Comparison of ENCODE assay signal across 21 cellular contexts in genomic region chr3:23128655-23129054, GRCh38.
A peak's percentile ranks its signal among the peaks of the same experiment; 100 is the strongest.
DNase-seq lines count a peak whose midpoint lies in the region; ATAC-seq and TF ChIP-seq lines count a peak whose summit lies in the region.
"Had no signal": no experiment of that assay in that cellular context is flagged by ENCODE, and none has a peak within 500 bp of the region (broad histone marks: within the 10 kb centered on the region; RNA-seq: fewer than 3 reads in every experiment).

No MANE protein-coding gene starts in this region.

- peaks cover 0 to 4% (median 0%) of the 10 kb centered on the region in 3 donors for H3K27me3 Mint-ChIP-seq in immature natural killer cell (ENCODE audit: low read depth in 3 of 3)
- H3K27me3 Mint-ChIP-seq: CD8-positive, alpha-beta memory T cell had no signal

- H3K9me3 Mint-ChIP-seq in immature natural killer cell, result peaks cover 0 to 5% (median 0%) of the 10 kb centered on the region in 6 donors
- H3K9me3 Mint-ChIP-seq: GM23338 had no signal

- H3K4me1 ChIP-seq in psoas muscle (no peaks in the 10 kb centered on the region), tibial nerve (peaks cover 0 to 13% (median 0%) of the 10 kb centered on the region in 4 donors), lower lobe of right lung (no peaks in the 10 kb centered on the region)

- 43 to 52% (median 48%) methylated on average over 2 of the region's 2 CpGs for WGBS in psoas muscle, 3 donors
- 49 to 50% methylated on average over 2 of the region's 2 CpGs for WGBS in tibial nerve, 2 donors

- H3K4me1 Mint-ChIP-seq in immature natural killer cell, result no peaks in the 10 kb centered on the region
- H3K4me1 Mint-ChIP-seq: CD8-positive, alpha-beta memory T cell; GM23338 had no signal

- TF ChIP-seq CTCF in psoas muscle (IDR thresholded peaks at IDR 0.05), result no peak
- TF ChIP-seq CTCF in tibial nerve (IDR thresholded peaks at IDR 0.05), result no peak
- TF ChIP-seq CTCF in lower lobe of right lung (IDR thresholded peaks at IDR 0.05), result no peak

- ATAC-seq in esophagus mucosa (peak; percentile 55), psoas muscle (peak; percentile 38 to 56 (median 54)), lower lobe of right lung (no peak), HG03135 (IDR thresholded peaks at IDR 0.05; ENCODE audit: unreplicated experiment) (no peak)
- ATAC-seq: GM23338, HCT116 had no signal

- no peak for TF ChIP-seq EP300 in tibial nerve (IDR thresholded peaks at IDR 0.05)

- peaks cover 0 to 6% (median 0%) of the 10 kb centered on the region in 3 donors for H3K36me3 Mint-ChIP-seq in immature natural killer cell
- H3K36me3 Mint-ChIP-seq: CD8-positive, alpha-beta memory T cell had no signal

- H3K36me3 ChIP-seq in psoas muscle (ENCODE audit: insufficient read depth in 1 of 2, low read depth in 1 of 2) (no peaks in the 10 kb centered on the region), tibial nerve (no peaks in the 10 kb centered on the region), lower lobe of right lung (no peaks in the 10 kb centered on the region)
- H3K36me3 ChIP-seq: BLaER1 treated with 17β-estradiol and CSF1 and Interleukin-3, amounts not matched to agents 10 nM and 100 nM; Peyer's patch had no signal

- intact Hi-C loops in psoas muscle (cut with DNase I), result no loop called here
- intact Hi-C loops in lower lobe of right lung (cut with DNase I), result no loop called here

- H3K27me3 ChIP-seq in psoas muscle (ENCODE audit: insufficient read depth in 3 of 3, low read length in 2 of 3) (no peaks in the 10 kb centered on the region), tibial nerve (no peaks in the 10 kb centered on the region), lower lobe of right lung (ENCODE audit: low read depth) (no peaks in the 10 kb centered on the region)
- H3K27me3 ChIP-seq: BLaER1 treated with 17β-estradiol and CSF1 and Interleukin-3, amounts not matched to agents 10 nM and 100 nM; Peyer's patch had no signal

- no peak overlapping the region for H3K27ac Mint-ChIP-seq in immature natural killer cell
- H3K27ac Mint-ChIP-seq: CD8-positive, alpha-beta memory T cell; GM23338 had no signal

- H3K9me3 ChIP-seq in psoas muscle (no peaks in the 10 kb centered on the region), tibial nerve (no peaks in the 10 kb centered on the region), lower lobe of right lung (no peaks in the 10 kb centered on the region)
- H3K9me3 ChIP-seq: BLaER1 treated with 17β-estradiol and CSF1 and Interleukin-3, amounts not matched to agents 10 nM and 100 nM; Peyer's patch had no signal

- no peak for TF ChIP-seq POLR2A in tibial nerve (IDR thresholded peaks at IDR 0.05)

- H3K4me3 ChIP-seq in psoas muscle, result peak overlapping the region; percentile 56
- H3K4me3 ChIP-seq in tibial nerve, result peak overlapping the region in 1 of 4 donors; percentile 21
- H3K4me3 ChIP-seq in lower lobe of right lung, result no peak overlapping the region
- H3K4me3 ChIP-seq: BLaER1 treated with 17β-estradiol and CSF1 and Interleukin-3, amounts not matched to agents 10 nM and 100 nM; GM12878; GM23338 had no signal

- H3K4me3 Mint-ChIP-seq in immature natural killer cell, result no peak overlapping the region
- H3K4me3 Mint-ChIP-seq: CD8-positive, alpha-beta memory T cell; GM23338 had no signal

- peak overlapping the region; percentile 56 for H3K27ac ChIP-seq in psoas muscle
- H3K27ac ChIP-seq in tibial nerve, result peak overlapping the region in 3 of 4 donors; percentile 1 to 73 (median 71)
- no peak overlapping the region for H3K27ac ChIP-seq in lower lobe of right lung
- H3K27ac ChIP-seq: BLaER1 treated with 17β-estradiol and CSF1 and Interleukin-3, amounts not matched to agents 10 nM and 100 nM had no signal

- DNase-seq in NCI-H748 (lab: John Stamatoyannopoulos, UW; ENCODE audit: unreplicated experiment) (peak; percentile 32), NCI-H748 treated with DMSO at 0.1 percent for 48 hours (lab: John Stamatoyannopoulos, UW) (no peak), psoas muscle (no peak), tibial nerve (ENCODE audit: low spot score in 2 of 2) (no peak), immature natural killer cell (no peak), lower lobe of right lung (no peak)
- DNase-seq: 8988T; CD8-positive, alpha-beta memory T cell; GDM1; KG1; NCI-H1417 treated with DMSO at 0.1 percent for 48 hours; NCI-H2081; NCI-H510A; Peyer's patch; Right ventricle myocardium superior had no signal

Comparison
In these comparisons a context has a peak if more than half of its experiments do, and no peak if none do; other contexts are left out.
1. ATAC-seq: peak in esophagus mucosa (single experiment) and psoas muscle (4 of 4); none in lower lobe of right lung (0 of 2) and HG03135 (single experiment).